ENCODE assay signal across 8 cellular contexts in the genomic region with DNA sequence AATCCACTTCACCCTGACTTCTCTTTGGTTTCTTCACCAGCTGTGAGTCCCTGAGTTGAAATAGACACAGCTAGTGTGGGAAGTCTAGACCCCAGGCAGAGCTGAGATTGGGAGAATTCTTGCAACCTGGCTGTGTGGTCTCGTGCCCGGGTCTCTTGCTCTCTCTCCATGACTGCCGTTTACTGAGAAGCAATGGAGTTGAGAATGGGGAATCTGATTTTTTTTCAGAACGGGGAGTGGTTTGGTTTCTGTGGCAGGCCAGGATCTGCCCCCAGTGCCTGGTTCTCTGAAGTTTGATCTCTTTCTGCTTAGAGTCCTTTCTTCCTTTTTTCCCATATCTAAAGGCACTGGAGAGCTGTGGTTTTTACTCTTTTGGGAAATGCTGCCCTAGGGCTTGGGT. TPM values are rescaled to one million over a fixed set of nuclear protein-coding genes. Genes with fewer than 3 reads are reported as not detected.
DNase-seq lines count a peak whose midpoint lies in the region; ATAC-seq and TF ChIP-seq lines count a peak whose summit lies in the region.

No MANE protein-coding gene starts in this region.

- CTCF ChIA-PET in CD4-positive, alpha-beta T cell (lab: Charles Lee), result interaction anchor here (1.3 to 2.2 kb wide), 4 partner anchors 13 to 74 kb away, joined by 4 to 11 read pairs (median 6); a partner anchor contains a TSS

- POLR2A ChIA-PET in CD4-positive, alpha-beta T cell (lab: Charles Lee), result interaction anchor here (1.0 to 4.9 kb wide), 9 partner anchors 8 to 392 kb away, joined by 3 to 60 read pairs (median 12); a partner anchor contains a TSS

- no peaks in the 10 kb centered on the region for H3K9me3 Mint-ChIP-seq in CD4-positive, alpha-beta T cell
- no peaks in the 10 kb centered on the region for H3K9me3 Mint-ChIP-seq in natural killer cell treated with Interleukin-12 subunit alpha and Interleukin-12 subunit beta and Interleukin-15 and Interleukin-18, amount 100 ng/mL, for 72 hours

- H3K4me1 Mint-ChIP-seq in CD4-positive, alpha-beta T cell (ENCODE audit: low read depth), result peaks cover 36% of the 10 kb centered on the region
- H3K4me1 Mint-ChIP-seq in natural killer cell treated with Interleukin-12 subunit alpha and Interleukin-12 subunit beta and Interleukin-15 and Interleukin-18, amount 100 ng/mL, for 72 hours (ENCODE audit: low read depth in 2 of 2), result peaks cover 27 to 28% of the 10 kb centered on the region in 2 donors

- H3K36me3 ChIP-seq in MG63, result no peaks in the 10 kb centered on the region

- intact Hi-C loops in CD4-positive, alpha-beta T cell (cut with DNase I, micrococcal nuclease), result no loop called here

- peaks cover 21% of the 10 kb centered on the region for H3K36me3 Mint-ChIP-seq in CD4-positive, alpha-beta T cell (ENCODE audit: low read depth)
- no peaks in the 10 kb centered on the region for H3K36me3 Mint-ChIP-seq in natural killer cell treated with Interleukin-12 subunit alpha and Interleukin-12 subunit beta and Interleukin-15 and Interleukin-18, amount 100 ng/mL, for 72 hours

- TF ChIP-seq CTCF in CD4-positive, alpha-beta T cell (IDR thresholded peaks at IDR 0.05), result no peak

- H3K4me3 ChIP-seq in MG63, result peak overlapping the region; percentile 66; the same call in 1 of the 2 replicates

- peak overlapping the region; percentile 99 for H3K4me3 Mint-ChIP-seq in CD4-positive, alpha-beta T cell
- H3K4me3 Mint-ChIP-seq in natural killer cell treated with Interleukin-12 subunit alpha and Interleukin-12 subunit beta and Interleukin-15 and Interleukin-18, amount 100 ng/mL, for 72 hours, result peak overlapping the region; percentile 93

- peak overlapping the region; percentile 98 for H3K27ac Mint-ChIP-seq in CD4-positive, alpha-beta T cell
- peak overlapping the region; percentile 81 to 88 for H3K27ac Mint-ChIP-seq in natural killer cell treated with Interleukin-12 subunit alpha and Interleukin-12 subunit beta and Interleukin-15 and Interleukin-18, amount 100 ng/mL, for 72 hours

- no peaks in the 10 kb centered on the region for H3K27me3 Mint-ChIP-seq in CD4-positive, alpha-beta T cell
- H3K27me3 Mint-ChIP-seq in natural killer cell treated with Interleukin-12 subunit alpha and Interleukin-12 subunit beta and Interleukin-15 and Interleukin-18, amount 100 ng/mL, for 72 hours, result no peaks in the 10 kb centered on the region

- no peak overlapping the region for H3K27ac ChIP-seq in CD4-positive, alpha-beta T cell (ENCODE audit: low read depth, low read length)
- H3K27ac ChIP-seq in cingulate gyrus (ENCODE audit: low read depth, low read length), result peak overlapping the region; percentile 65

- no peaks in the 10 kb centered on the region for H3K9me3 ChIP-seq in CD4-positive, alpha-beta T cell (ENCODE audit: control insufficient read depth, low read length)
- H3K9me3 ChIP-seq in MG63, result no peaks in the 10 kb centered on the region

- H3K27me3 ChIP-seq in CD4-positive, alpha-beta T cell (ENCODE audit: control insufficient read depth, insufficient read depth, low read length), result no peaks in the 10 kb centered on the region
- H3K27me3 ChIP-seq in MG63, result no peaks in the 10 kb centered on the region

- DNase-seq in CD4-positive, alpha-beta T cell, result no peak
- no peak for DNase-seq in MG63
- DNase-seq in natural killer cell treated with Interleukin-12 subunit alpha and Interleukin-12 subunit beta and Interleukin-15 and Interleukin-18, amount 100 ng/mL, for 72 hours (ENCODE audit: low spot score), result no peak
- DNase-seq in middle frontal gyrus (ENCODE audit: extremely low spot score, low spot score), result no peak
- no peak for DNase-seq in NK-92 treated with Interleukin-12 subunit alpha and Interleukin-12 subunit beta, amount 100 ng/mL, for 24 hours (lab: John Stamatoyannopoulos, UW)
- DNase-seq in G401 (ENCODE audit: low spot score), result no peak
- DNase-seq in activated gamma-delta T cell treated with Interleukin-2 at 50 U/mL for 16 hours, result no peak

- ATAC-seq in CD4-positive, alpha-beta T cell (ENCODE audit: poor library complexity), result no peak
- no peak for ATAC-seq in natural killer cell treated with Interleukin-12 subunit alpha and Interleukin-12 subunit beta and Interleukin-15 and Interleukin-18, amount 100 ng/mL, for 72 hours

- in situ Hi-C loops in G401 (cut with HindIII; ENCODE audit: low sequenced_read_pairs), result no loop called here

RNA-seq across cellular contexts. Expression of a gene that starts 1.5 kb away (rescaled TPM):
- 100 to 1,000 TPM; 197 to 200 TPM for total RNA-seq in CD4-positive, alpha-beta T cell
- total RNA-seq in MG63 (2014; rRNA removed; shearing (Covaris generic); ENCODE audit: low replicate concordance), result 2.7 and 19.8 TPM in 2 replicates
- 10 to 100 TPM; 23.1 to 30.3 TPM for total RNA-seq in natural killer cell treated with Interleukin-12 subunit alpha and Interleukin-12 subunit beta and Interleukin-15 and Interleukin-18, amount 100 ng/mL, for 72 hours
- 18.6 and 20.1 TPM in 2 replicates for total RNA-seq in G401 (2014; rRNA removed; shearing (Covaris generic))

RNA-seq across cellular contexts. Expression of a gene that starts 19.1 kb away (rescaled TPM):
- total RNA-seq in CD4-positive, alpha-beta T cell, result 1 to 10 TPM; 8.4 to 9.5 TPM
- total RNA-seq in MG63 (2014; rRNA removed; shearing (Covaris generic); ENCODE audit: low replicate concordance), result 0.44 and 0.92 TPM in 2 replicates
- total RNA-seq in natural killer cell treated with Interleukin-12 subunit alpha and Interleukin-12 subunit beta and Interleukin-15 and Interleukin-18, amount 100 ng/mL, for 72 hours, result 1 to 10 TPM; 4.8 to 7.4 TPM
- 860 and 912 TPM in 2 replicates for total RNA-seq in G401 (2014; rRNA removed; shearing (Covaris generic))

RNA-seq across cellular contexts. Expression of a gene that starts 35.9 kb away (rescaled TPM):
- 10 to 100 TPM; 44.3 to 45.6 TPM for total RNA-seq in CD4-positive, alpha-beta T cell
- total RNA-seq in MG63 (2014; rRNA removed; shearing (Covaris generic); ENCODE audit: low replicate concordance), result 143 and 205 TPM in 2 replicates
- 10 to 100 TPM; 60.6 to 76.7 TPM for total RNA-seq in natural killer cell treated with Interleukin-12 subunit alpha and Interleukin-12 subunit beta and Interleukin-15 and Interleukin-18, amount 100 ng/mL, for 72 hours
- 127 and 161 TPM in 2 replicates for total RNA-seq in G401 (2014; rRNA removed; shearing (Covaris generic))

RNA-seq across cellular contexts. Expression of a gene that starts 51.9 kb away (rescaled TPM):
- 100 to 1,000 TPM; 229 to 247 TPM for total RNA-seq in CD4-positive, alpha-beta T cell
- 24.9 and 26.7 TPM in 2 replicates for total RNA-seq in MG63 (2014; rRNA removed; shearing (Covaris generic); ENCODE audit: low replicate concordance)
- total RNA-seq in natural killer cell treated with Interleukin-12 subunit alpha and Interleukin-12 subunit beta and Interleukin-15 and Interleukin-18, amount 100 ng/mL, for 72 hours, result 100 to 1,000 TPM; 140 to 206 TPM
- total RNA-seq in G401 (2014; rRNA removed; shearing (Covaris generic)), result 40.3 and 52.6 TPM in 2 replicates

RNA-seq across cellular contexts. Expression of a gene that starts 52.5 kb away (rescaled TPM):
- total RNA-seq in CD4-positive, alpha-beta T cell, result 10 to 100 TPM; 12.9 to 15.8 TPM
- total RNA-seq in MG63 (2014; rRNA removed; shearing (Covaris generic); ENCODE audit: low replicate concordance), result 1.3 and 2.4 TPM in 2 replicates
- 10 to 100 TPM; 18.9 to 21.6 TPM for total RNA-seq in natural killer cell treated with Interleukin-12 subunit alpha and Interleukin-12 subunit beta and Interleukin-15 and Interleukin-18, amount 100 ng/mL, for 72 hours
- 5.5 and 18.3 TPM in 2 replicates for total RNA-seq in G401 (2014; rRNA removed; shearing (Covaris generic))

Comparison
In these comparisons a context has a peak if more than half of its experiments do, and no peak if none do; other contexts are left out.
1. RNA of a gene that starts 19.1 kb away (total RNA-seq): 860 to 912 TPM in G401; 8.4 to 9.5 TPM in CD4-positive, alpha-beta T cell, 4.8 to 7.4 TPM in natural killer cell treated with Interleukin-12 subunit alpha and Interleukin-12 subunit beta and Interleukin-15 and Interleukin-18, amount 100 ng/mL, for 72 hours and 0.44 to 0.92 TPM in MG63; every median in the first group is over 10 times any median in the second.